Comparison of ENCODE assay signal across 13 cellular contexts in the genomic region with DNA sequence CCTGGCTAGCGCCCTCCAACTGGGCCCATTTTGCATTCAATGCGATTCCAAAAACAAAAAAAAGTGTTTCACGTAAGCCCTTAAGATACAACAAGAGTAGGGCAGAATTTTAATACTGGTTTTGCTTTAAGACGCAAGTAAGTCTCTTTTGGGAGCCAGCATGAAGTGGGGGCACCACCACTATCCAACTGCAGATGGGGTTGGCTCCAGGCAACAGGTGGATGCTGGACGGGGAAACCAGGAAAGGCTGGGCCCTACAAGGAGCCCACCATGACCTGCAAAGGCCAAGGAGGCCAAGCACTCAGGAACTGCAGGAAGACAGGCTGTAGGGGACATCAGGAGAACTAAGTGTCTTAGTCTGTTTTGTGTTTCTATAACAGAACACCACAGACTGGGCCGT.
DNase-seq lines count a peak whose midpoint lies in the region; ATAC-seq, FAIRE-seq and TF ChIP-seq lines count a peak whose summit lies in the region.
"Had no signal": no experiment of that assay in that cellular context is flagged by ENCODE, and none has a peak within 500 bp of the region (broad histone marks: within the 10 kb centered on the region; RNA-seq: fewer than 3 reads in every experiment).

No MANE protein-coding gene starts in this region.

- FAIRE-seq in GM19239 (lab: Jason Lieb, UNC), result no peak
- FAIRE-seq: GM12878 had no signal

- H3K79me2 ChIP-seq in mammary epithelial cell (ENCODE audit: insufficient read depth, low read length), result no peaks in the 10 kb centered on the region

- BruUV-seq in mammary epithelial cell (replicated peaks; lab: Mats Ljungman, UMichigan), result no TSS peak

- H3K4me3 ChIP-seq in mammary epithelial cell (replicated peaks in 1 of 3; ENCODE audit: insufficient read depth in 1 of 3, low read depth in 2 of 3, low read length in 3 of 3), result no peak overlapping the region
- H3K4me3 ChIP-seq: BLaER1 treated with 17β-estradiol and CSF1 and Interleukin-3, amounts not matched to agents 10 nM and 100 nM; GM12878 had no signal

- no peaks in the 10 kb centered on the region for H3K36me3 ChIP-seq in mammary epithelial cell (ENCODE audit: insufficient read depth, low read length)
- H3K36me3 ChIP-seq: BLaER1 treated with 17β-estradiol and CSF1 and Interleukin-3, amounts not matched to agents 10 nM and 100 nM had no signal

- H3K27ac Mint-ChIP-seq in activated naive CD8-positive, alpha-beta T cell, result peak overlapping the region; percentile 19
- H3K27ac Mint-ChIP-seq in activated naive CD8-positive, alpha-beta T cell treated with anti-CD3 and anti-CD28 coated beads for 36 hours, result no peak overlapping the region
- H3K27ac Mint-ChIP-seq in dendritic cell treated with granulocyte-macrophage colony-stimulating factor and Interleukin-4, amounts not matched to agents 40 ng/mL and 50 ng/mL, for 4 days, result peak overlapping the region; percentile 97
- H3K27ac Mint-ChIP-seq: CD4-positive, CD25-positive, alpha-beta regulatory T cell; H9 had no signal

- TF ChIP-seq CTCF in mammary epithelial cell (conservative IDR thresholded peaks at IDR 0.05 in 1 of 2, IDR thresholded peaks at IDR 0.05 in 1 of 2; ENCODE audit: extremely low read depth in 1 of 2, insufficient read depth in 1 of 2, low read depth in 1 of 2, low read length in 2 of 2), result no peak

- no peaks in the 10 kb centered on the region for H3K27me3 Mint-ChIP-seq in activated naive CD8-positive, alpha-beta T cell
- H3K27me3 Mint-ChIP-seq in activated naive CD8-positive, alpha-beta T cell treated with anti-CD3 and anti-CD28 coated beads for 36 hours, result peaks cover 19% of the 10 kb centered on the region
- peaks cover 12% of the 10 kb centered on the region for H3K27me3 Mint-ChIP-seq in dendritic cell treated with granulocyte-macrophage colony-stimulating factor and Interleukin-4, amounts not matched to agents 40 ng/mL and 50 ng/mL, for 4 days

- no peak overlapping the region for H3K9ac ChIP-seq in mammary epithelial cell (ENCODE audit: insufficient read depth, low read length)
- H3K9ac ChIP-seq: BLaER1 treated with 17β-estradiol and CSF1 and Interleukin-3, amounts not matched to agents 10 nM and 100 nM had no signal

- no peaks in the 10 kb centered on the region for H3K36me3 Mint-ChIP-seq in activated naive CD8-positive, alpha-beta T cell
- peaks cover 5% of the 10 kb centered on the region for H3K36me3 Mint-ChIP-seq in activated naive CD8-positive, alpha-beta T cell treated with anti-CD3 and anti-CD28 coated beads for 36 hours
- H3K36me3 Mint-ChIP-seq in dendritic cell treated with granulocyte-macrophage colony-stimulating factor and Interleukin-4, amounts not matched to agents 40 ng/mL and 50 ng/mL, for 4 days (ENCODE audit: low read depth), result peaks cover under 1% of the 10 kb centered on the region
- H3K36me3 Mint-ChIP-seq: CD4-positive, CD25-positive, alpha-beta regulatory T cell had no signal

- CTCF ChIA-PET in mammary epithelial cell (lab: Charles Lee; ENCODE audit: low non-redundant PET), result no interaction called here

- H4K20me1 ChIP-seq in mammary epithelial cell (ENCODE audit: insufficient read depth, low read length), result no peaks in the 10 kb centered on the region
- H4K20me1 ChIP-seq: BLaER1 treated with 17β-estradiol and CSF1 and Interleukin-3, amounts not matched to agents 10 nM and 100 nM had no signal

- no peaks in the 10 kb centered on the region for H3K27me3 ChIP-seq in mammary epithelial cell (ENCODE audit: insufficient read depth, low read length)
- H3K27me3 ChIP-seq: BLaER1 treated with 17β-estradiol and CSF1 and Interleukin-3, amounts not matched to agents 10 nM and 100 nM had no signal

- intact Hi-C loops in dendritic cell treated with granulocyte-macrophage colony-stimulating factor and Interleukin-4, amounts not matched to agents 40 ng/mL and 50 ng/mL, for 4 days (cut with micrococcal nuclease), result no loop called here
- intact Hi-C loops in posterior vena cava (cut with DNase I), result no loop called here
- intact Hi-C loops in mammary epithelial cell (cut with micrococcal nuclease), result no loop called here

- peaks cover 20% of the 10 kb centered on the region for H3K4me1 ChIP-seq in mammary epithelial cell (ENCODE audit: insufficient read depth, low read length)

- H3K4me1 Mint-ChIP-seq in activated naive CD8-positive, alpha-beta T cell (ENCODE audit: low read depth), result peaks cover 18% of the 10 kb centered on the region
- peaks cover 8% of the 10 kb centered on the region for H3K4me1 Mint-ChIP-seq in activated naive CD8-positive, alpha-beta T cell treated with anti-CD3 and anti-CD28 coated beads for 36 hours
- peaks cover 78% of the 10 kb centered on the region for H3K4me1 Mint-ChIP-seq in dendritic cell treated with granulocyte-macrophage colony-stimulating factor and Interleukin-4, amounts not matched to agents 40 ng/mL and 50 ng/mL, for 4 days (ENCODE audit: low read depth)

- no peak for DNase-seq in activated naive CD8-positive, alpha-beta T cell treated with anti-CD3 and anti-CD28 coated beads for 36 hours
- DNase-seq in posterior vena cava (ENCODE audit: low spot score), result peak; percentile 48
- no peak for DNase-seq in mammary epithelial cell
- DNase-seq in GM19239 (ENCODE audit: insufficient read length, low spot score), result no peak
- DNase-seq: 8988T; CD4-positive, CD25-positive, alpha-beta regulatory T cell; GOT3; H9 had no signal

- in situ Hi-C loops in mammary epithelial cell (cut with MboI; ENCODE audit: low sequenced_read_pairs in 2 of 2), result no loop called here

- no peak overlapping the region for H2AFZ ChIP-seq in mammary epithelial cell (ENCODE audit: low read depth, low read length)

- no peak overlapping the region for H3K27ac ChIP-seq in mammary epithelial cell (ENCODE audit: insufficient read depth, low read depth, low read length)
- H3K27ac ChIP-seq: BLaER1 treated with 17β-estradiol and CSF1 and Interleukin-3, amounts not matched to agents 10 nM and 100 nM had no signal

- H3K4me3 Mint-ChIP-seq in activated naive CD8-positive, alpha-beta T cell, result no peak overlapping the region
- no peak overlapping the region for H3K4me3 Mint-ChIP-seq in activated naive CD8-positive, alpha-beta T cell treated with anti-CD3 and anti-CD28 coated beads for 36 hours
- H3K4me3 Mint-ChIP-seq in dendritic cell treated with granulocyte-macrophage colony-stimulating factor and Interleukin-4, amounts not matched to agents 40 ng/mL and 50 ng/mL, for 4 days, result no peak overlapping the region
- H3K4me3 Mint-ChIP-seq: H9 had no signal

- H3K9me3 ChIP-seq in mammary epithelial cell (replicated peaks; ENCODE audit: insufficient read depth, low read length), result no peaks in the 10 kb centered on the region
- H3K9me3 ChIP-seq: BLaER1 treated with 17β-estradiol and CSF1 and Interleukin-3, amounts not matched to agents 10 nM and 100 nM had no signal

- 73% methylated on average over 6 of the region's 6 CpGs for WGBS in mammary epithelial cell (ENCODE audit: low coverage, missing lambda C conversion rate)

- H3K9me3 Mint-ChIP-seq in activated naive CD8-positive, alpha-beta T cell (ENCODE audit: low read depth), result no peaks in the 10 kb centered on the region
- peaks cover 11% of the 10 kb centered on the region for H3K9me3 Mint-ChIP-seq in activated naive CD8-positive, alpha-beta T cell treated with anti-CD3 and anti-CD28 coated beads for 36 hours
- peaks cover 22% of the 10 kb centered on the region for H3K9me3 Mint-ChIP-seq in dendritic cell treated with granulocyte-macrophage colony-stimulating factor and Interleukin-4, amounts not matched to agents 40 ng/mL and 50 ng/mL, for 4 days
- H3K9me3 Mint-ChIP-seq: CD4-positive, CD25-positive, alpha-beta regulatory T cell had no signal

- ATAC-seq in esophagus mucosa, result no peak
- ATAC-seq: GM12878 had no signal

- H3K4me2 ChIP-seq in mammary epithelial cell (ENCODE audit: insufficient read depth, low read depth, low read length), result no peak overlapping the region

- dilution Hi-C loops in mammary epithelial cell (cut with HindIII; ENCODE audit: low sequenced_read_pairs), result no loop called here
